13 cellular contexts compared by ENCODE assay signal in genomic region chr11:123086315-123086714, GRCh38. TPM values are rescaled to one million over a fixed set of nuclear protein-coding genes. Genes with fewer than 3 reads are reported as not detected.
A peak's percentile ranks its signal among the peaks of the same experiment; 100 is the strongest.
DNase-seq lines count a peak whose midpoint lies in the region; ATAC-seq and TF ChIP-seq lines count a peak whose summit lies in the region.
"Had no signal": no experiment of that assay in that cellular context is flagged by ENCODE, and none has a peak within 500 bp of the region (broad histone marks: within the 10 kb centered on the region; RNA-seq: fewer than 3 reads in every experiment).

No MANE protein-coding gene starts in this region.

- H3K56ac ChIP-seq in H9 (ENCODE audit: insufficient read length, low read depth, low read length), result no peak overlapping the region

- H3K14ac ChIP-seq in H9 (ENCODE audit: insufficient read depth, low read length), result no peak overlapping the region

- no peak overlapping the region for H2AK5ac ChIP-seq in H9 (ENCODE audit: insufficient read length, low read length)

- no peak for ATAC-seq in activated CD8-positive, alpha-beta memory T cell treated with anti-CD3 and anti-CD28 coated beads, Interleukin-2, amount 10 ng/mL, durations not matched to agents 7 days and 5 days
- ATAC-seq in natural killer cell treated with Interleukin-12 subunit alpha and Interleukin-12 subunit beta and Interleukin-15 and Interleukin-18, amount 100 ng/mL, for 72 hours, result no peak
- no peak for ATAC-seq in HG02852 (IDR thresholded peaks at IDR 0.05; ENCODE audit: unreplicated experiment)
- no peak for ATAC-seq in HG02763 (IDR thresholded peaks at IDR 0.05; ENCODE audit: unreplicated experiment)
- no peak for ATAC-seq in GM21529 (IDR thresholded peaks at IDR 0.05; ENCODE audit: unreplicated experiment)

- H3K27ac Mint-ChIP-seq in activated CD8-positive, alpha-beta memory T cell treated with anti-CD3 and anti-CD28 coated beads, Interleukin-2, amount 10 ng/mL, durations not matched to agents 7 days and 5 days, result peak overlapping the region; percentile 78
- H3K27ac Mint-ChIP-seq in H9, result peak overlapping the region; percentile 15 to 75 (median 42); a peak in 2 of 7 replicates
- H3K27ac Mint-ChIP-seq in activated CD4-positive, alpha-beta memory T cell treated with anti-CD3 and anti-CD28 coated beads, Interleukin-2, amount 10 ng/mL, durations not matched to agents 7 days and 5 days, result peak overlapping the region; percentile 93
- peak overlapping the region; percentile 84 to 95 for H3K27ac Mint-ChIP-seq in natural killer cell treated with Interleukin-12 subunit alpha and Interleukin-12 subunit beta and Interleukin-15 and Interleukin-18, amount 100 ng/mL, for 72 hours

- no peak for TF ChIP-seq CTCF in H9 (conservative IDR thresholded peaks at IDR 0.05)

- H3K18ac ChIP-seq in H9 (ENCODE audit: insufficient read length, low read depth, low read length), result no peak overlapping the region

- no peak overlapping the region for H3K27ac ChIP-seq in H9 (ENCODE audit: insufficient read length, low read depth, low read length)
- H3K27ac ChIP-seq: adrenal gland, parathyroid adenoma, PC-9, tibial nerve had no signal

- POLR2A ChIA-PET in activated CD4-positive, alpha-beta memory T cell treated with anti-CD3 and anti-CD28 coated beads, Interleukin-2, amount 10 ng/mL, durations not matched to agents 7 days and 5 days (lab: Charles Lee), result interaction anchor here (13.5 kb wide), 1 partner anchor 21 kb away, joined by 391 read pairs; the partner anchor contains the start of gene HSPA8

- H2BK5ac ChIP-seq in H9 (ENCODE audit: insufficient read length, low read length), result no peak overlapping the region

- no peaks in the 10 kb centered on the region for H3K79me2 ChIP-seq in H9 (ENCODE audit: insufficient read depth, low read length)
- H3K79me2 ChIP-seq: parathyroid adenoma had no signal

- no CpG with 5 or more reads among the region's 1 CpG for WGBS in H9 (ENCODE audit: extremely low coverage, insufficient read length, low lambda C conversion rate)

- H3K4me2 ChIP-seq in H9 (ENCODE audit: insufficient read depth, insufficient read length, low read length), result no peak overlapping the region
- H3K4me2 ChIP-seq: PC-9 had no signal

- no peak for DNase-seq in activated CD8-positive, alpha-beta memory T cell treated with anti-CD3 and anti-CD28 coated beads, Interleukin-2, amount 10 ng/mL, durations not matched to agents 7 days and 5 days
- DNase-seq in activated CD8-positive, alpha-beta memory T cell treated with anti-CD3 and anti-CD28 coated beads for 24 hours, result no peak
- no peak for DNase-seq in H9
- no peak for DNase-seq in activated CD4-positive, alpha-beta memory T cell treated with anti-CD3 and anti-CD28 coated beads, Interleukin-2, amount 10 ng/mL, durations not matched to agents 7 days and 5 days
- no peak for DNase-seq in natural killer cell treated with Interleukin-12 subunit alpha and Interleukin-12 subunit beta and Interleukin-15 and Interleukin-18, amount 100 ng/mL, for 72 hours (ENCODE audit: low spot score)
- DNase-seq: PC-9; stimulated activated CD4-positive, alpha-beta T cell treated with anti-CD3 and anti-CD28 coated beads, Interleukin-15, amount 100 ng/mL, for 24 hours had no signal

- H3K9me3 ChIP-seq in H9 (ENCODE audit: control insufficient read depth, low read depth, low read length), result no peaks in the 10 kb centered on the region
- H3K9me3 ChIP-seq: adrenal gland had no signal

- no peaks in the 10 kb centered on the region for H4K20me1 ChIP-seq in H9 (ENCODE audit: control insufficient read depth, insufficient read depth, insufficient read length)

- H3K23ac ChIP-seq in H9 (ENCODE audit: insufficient read length, low read depth, low read length), result no peak overlapping the region

- no peak overlapping the region for H2BK15ac ChIP-seq in H9 (ENCODE audit: low read depth, low read length)

- H3K4me1 ChIP-seq in H9 (ENCODE audit: insufficient read depth, low read length), result no peaks in the 10 kb centered on the region

- H2AFZ ChIP-seq in H9 (ENCODE audit: low read length), result no peak overlapping the region
- H2AFZ ChIP-seq: parathyroid adenoma, PC-9 had no signal

- no peak overlapping the region for H4K8ac ChIP-seq in H9 (replicated peaks; ENCODE audit: insufficient read length, low read depth, low read length)

- H3T11ph ChIP-seq in H9 (ENCODE audit: low read length), result no peak overlapping the region

- peaks cover 42% of the 10 kb centered on the region for H3K4me1 Mint-ChIP-seq in activated CD8-positive, alpha-beta memory T cell treated with anti-CD3 and anti-CD28 coated beads, Interleukin-2, amount 10 ng/mL, durations not matched to agents 7 days and 5 days
- H3K4me1 Mint-ChIP-seq in H9, result no peaks in the 10 kb centered on the region
- peaks cover 60% of the 10 kb centered on the region for H3K4me1 Mint-ChIP-seq in activated CD4-positive, alpha-beta memory T cell treated with anti-CD3 and anti-CD28 coated beads, Interleukin-2, amount 10 ng/mL, durations not matched to agents 7 days and 5 days
- H3K4me1 Mint-ChIP-seq in natural killer cell treated with Interleukin-12 subunit alpha and Interleukin-12 subunit beta and Interleukin-15 and Interleukin-18, amount 100 ng/mL, for 72 hours (ENCODE audit: low read depth in 2 of 2), result peaks cover 19 to 25% of the 10 kb centered on the region in 2 donors

- no peak overlapping the region for H2BK120ac ChIP-seq in H9 (ENCODE audit: low read depth, low read length, poor library complexity, severe bottlenecking)

- H3K4ac ChIP-seq in H9 (ENCODE audit: low read depth, low read length), result no peak overlapping the region

- H4K5ac ChIP-seq in H9 (ENCODE audit: insufficient read length, low read depth, low read length), result no peak overlapping the region

- no peak overlapping the region for H4K91ac ChIP-seq in H9 (ENCODE audit: insufficient read length, low read depth, low read length)

- H3K27me3 ChIP-seq in H9 (ENCODE audit: insufficient read depth, low read length), result no peaks in the 10 kb centered on the region
- H3K27me3 ChIP-seq: adrenal gland, tibial nerve had no signal

- no peak overlapping the region for H2BK12ac ChIP-seq in H9 (ENCODE audit: insufficient read length, low read depth, low read length)

- CTCF ChIA-PET in activated CD8-positive, alpha-beta memory T cell treated with anti-CD3 and anti-CD28 coated beads, Interleukin-2, amount 10 ng/mL, durations not matched to agents 7 days and 5 days (lab: Charles Lee), result interaction anchor here (1.3 to 2.7 kb wide), 2 partner anchors 17 to 161 kb away, joined by 4 to 12 read pairs; no protein-coding TSS in a partner anchor
- CTCF ChIA-PET in activated CD4-positive, alpha-beta memory T cell treated with anti-CD3 and anti-CD28 coated beads, Interleukin-2, amount 10 ng/mL, durations not matched to agents 7 days and 5 days (lab: Charles Lee), result interaction anchor here (0.8 to 2.4 kb wide), 6 partner anchors 15 to 161 kb away, joined by 3 to 13 read pairs (median 6); partner anchors contain the start of gene HSPA8

- no peaks in the 10 kb centered on the region for H3K9me3 Mint-ChIP-seq in activated CD8-positive, alpha-beta memory T cell treated with anti-CD3 and anti-CD28 coated beads, Interleukin-2, amount 10 ng/mL, durations not matched to agents 7 days and 5 days (ENCODE audit: low read depth)
- H3K9me3 Mint-ChIP-seq in H9, result no peaks in the 10 kb centered on the region
- H3K9me3 Mint-ChIP-seq in activated CD4-positive, alpha-beta memory T cell treated with anti-CD3 and anti-CD28 coated beads, Interleukin-2, amount 10 ng/mL, durations not matched to agents 7 days and 5 days, result peaks cover 6% of the 10 kb centered on the region
- H3K9me3 Mint-ChIP-seq in natural killer cell treated with Interleukin-12 subunit alpha and Interleukin-12 subunit beta and Interleukin-15 and Interleukin-18, amount 100 ng/mL, for 72 hours, result no peaks in the 10 kb centered on the region

- H2BK20ac ChIP-seq in H9 (ENCODE audit: low read depth, low read length, poor library complexity, severe bottlenecking), result no peak overlapping the region

- H3K4me3 Mint-ChIP-seq in activated CD8-positive, alpha-beta memory T cell treated with anti-CD3 and anti-CD28 coated beads, Interleukin-2, amount 10 ng/mL, durations not matched to agents 7 days and 5 days, result no peak overlapping the region
- no peak overlapping the region for H3K4me3 Mint-ChIP-seq in H9
- no peak overlapping the region for H3K4me3 Mint-ChIP-seq in activated CD4-positive, alpha-beta memory T cell treated with anti-CD3 and anti-CD28 coated beads, Interleukin-2, amount 10 ng/mL, durations not matched to agents 7 days and 5 days
- H3K4me3 Mint-ChIP-seq in natural killer cell treated with Interleukin-12 subunit alpha and Interleukin-12 subunit beta and Interleukin-15 and Interleukin-18, amount 100 ng/mL, for 72 hours, result no peak overlapping the region

- H3K36me3 Mint-ChIP-seq in activated CD8-positive, alpha-beta memory T cell treated with anti-CD3 and anti-CD28 coated beads, Interleukin-2, amount 10 ng/mL, durations not matched to agents 7 days and 5 days, result peaks cover 3% of the 10 kb centered on the region
- H3K36me3 Mint-ChIP-seq in H9 (ENCODE audit: insufficient read depth in 1 of 3, low read depth in 3 of 3), result peaks cover 7 to 12% (median 9%) of the 10 kb centered on the region in 3 experiments; a peak in 6 of 7 replicates
- peaks cover 5% of the 10 kb centered on the region for H3K36me3 Mint-ChIP-seq in activated CD4-positive, alpha-beta memory T cell treated with anti-CD3 and anti-CD28 coated beads, Interleukin-2, amount 10 ng/mL, durations not matched to agents 7 days and 5 days (ENCODE audit: low read depth)
- H3K36me3 Mint-ChIP-seq in natural killer cell treated with Interleukin-12 subunit alpha and Interleukin-12 subunit beta and Interleukin-15 and Interleukin-18, amount 100 ng/mL, for 72 hours, result no peaks in the 10 kb centered on the region

- no peaks in the 10 kb centered on the region for H3K23me2 ChIP-seq in H9 (ENCODE audit: insufficient read length, low read depth, low read length, poor library complexity, severe bottlenecking)

- H3K9ac ChIP-seq in H9 (ENCODE audit: extremely low read depth, insufficient read length, low read length), result no peak overlapping the region
- H3K9ac ChIP-seq: parathyroid adenoma had no signal

- no peaks in the 10 kb centered on the region for H3K27me3 Mint-ChIP-seq in activated CD8-positive, alpha-beta memory T cell treated with anti-CD3 and anti-CD28 coated beads, Interleukin-2, amount 10 ng/mL, durations not matched to agents 7 days and 5 days
- H3K27me3 Mint-ChIP-seq in H9 (ENCODE audit: low read depth), result no peaks in the 10 kb centered on the region
- no peaks in the 10 kb centered on the region for H3K27me3 Mint-ChIP-seq in activated CD4-positive, alpha-beta memory T cell treated with anti-CD3 and anti-CD28 coated beads, Interleukin-2, amount 10 ng/mL, durations not matched to agents 7 days and 5 days
- H3K27me3 Mint-ChIP-seq in natural killer cell treated with Interleukin-12 subunit alpha and Interleukin-12 subunit beta and Interleukin-15 and Interleukin-18, amount 100 ng/mL, for 72 hours, result no peaks in the 10 kb centered on the region

- no peaks in the 10 kb centered on the region for H3K79me1 ChIP-seq in H9 (ENCODE audit: insufficient read depth, low read depth, low read length, poor library complexity, severe bottlenecking)

RNA-seq across cellular contexts. Expression of gene HSPA8, which starts 24.4 kb away (rescaled TPM):
- total RNA-seq in activated CD8-positive, alpha-beta memory T cell treated with anti-CD3 and anti-CD28 coated beads, Interleukin-2, amount 10 ng/mL, durations not matched to agents 7 days and 5 days, result 1,000 to 10,000 TPM; 1,728 to 2,522 TPM
- 2,142 and 2,160 TPM in 2 replicates for total RNA-seq in H9 (2021)
- total RNA-seq in activated CD4-positive, alpha-beta memory T cell treated with anti-CD3 and anti-CD28 coated beads, Interleukin-2, amount 10 ng/mL, durations not matched to agents 7 days and 5 days, result 1,000 to 10,000 TPM; 1,570 to 1,577 TPM
- total RNA-seq in natural killer cell treated with Interleukin-12 subunit alpha and Interleukin-12 subunit beta and Interleukin-15 and Interleukin-18, amount 100 ng/mL, for 72 hours, result 1,000 to 10,000 TPM; 2,110 to 2,554 TPM

Comparison
In these comparisons a context has a peak if more than half of its experiments do, and no peak if none do; other contexts are left out.
1. H3K27ac Mint-ChIP-seq: peak in every context shown above with its lines; median percentile 93 in activated CD4-positive, alpha-beta memory T cell treated with anti-CD3 and anti-CD28 coated beads, Interleukin-2, amount 10 ng/mL, durations not matched to agents 7 days and 5 days; 90 in natural killer cell treated with Interleukin-12 subunit alpha and Interleukin-12 subunit beta and Interleukin-15 and Interleukin-18, amount 100 ng/mL, for 72 hours; 78 in activated CD8-positive, alpha-beta memory T cell treated with anti-CD3 and anti-CD28 coated beads, Interleukin-2, amount 10 ng/mL, durations not matched to agents 7 days and 5 days; 42 in H9.